Comparison of ENCODE assay signal across 8 cellular contexts in the genomic region with DNA sequence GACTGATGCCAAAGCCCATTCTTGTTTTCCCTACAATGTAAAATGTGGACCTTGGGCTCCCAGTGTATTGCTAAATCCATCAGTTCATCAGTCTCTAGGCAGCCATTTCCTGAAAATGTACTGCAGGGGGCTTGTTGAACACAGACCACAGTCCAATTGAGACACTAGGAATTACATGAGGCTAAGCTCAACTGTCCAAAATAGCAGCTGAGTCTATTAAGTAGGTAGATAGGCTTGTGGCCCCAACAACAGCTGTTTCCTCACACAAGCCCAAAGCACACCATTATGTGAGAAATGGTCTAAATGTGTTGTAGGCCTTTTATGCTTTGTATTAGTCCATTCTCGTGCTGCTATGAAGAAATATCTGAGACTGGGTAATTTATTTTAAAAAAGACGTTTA. TPM values are rescaled to one million over a fixed set of nuclear protein-coding genes. Genes with fewer than 3 reads are reported as not detected.
"Had no signal": no experiment of that assay in that cellular context is flagged by ENCODE, and none has a peak within 500 bp of the region (broad histone marks: within the 10 kb centered on the region; RNA-seq: fewer than 3 reads in every experiment).

No MANE protein-coding gene starts in this region.

- H3K9me3 ChIP-seq: HAP-1 had no signal

- H3K4me3 ChIP-seq: GM23248, HAP-1, K562 had no signal

- H3K27ac ChIP-seq: GM23248 had no signal

- H2AFZ ChIP-seq: GM23248 had no signal

- H3K4me1 ChIP-seq: HAP-1 had no signal

- H3K36me3 ChIP-seq: HAP-1 had no signal

- H3K9ac ChIP-seq: GM23248 had no signal

- DNase-seq: GM23248, GOT3, H7, HFFc6, IMR-90 had no signal

RNA-seq across cellular contexts. Expression of a gene that starts 60.0 kb away (rescaled TPM):
- total RNA-seq: GM23248, HFFc6, HT-29, K562 had no signal
- polyA plus RNA-seq: GM23248, K562 had no signal
